ENCODE assay signal across 2 cellular contexts in the genomic region with DNA sequence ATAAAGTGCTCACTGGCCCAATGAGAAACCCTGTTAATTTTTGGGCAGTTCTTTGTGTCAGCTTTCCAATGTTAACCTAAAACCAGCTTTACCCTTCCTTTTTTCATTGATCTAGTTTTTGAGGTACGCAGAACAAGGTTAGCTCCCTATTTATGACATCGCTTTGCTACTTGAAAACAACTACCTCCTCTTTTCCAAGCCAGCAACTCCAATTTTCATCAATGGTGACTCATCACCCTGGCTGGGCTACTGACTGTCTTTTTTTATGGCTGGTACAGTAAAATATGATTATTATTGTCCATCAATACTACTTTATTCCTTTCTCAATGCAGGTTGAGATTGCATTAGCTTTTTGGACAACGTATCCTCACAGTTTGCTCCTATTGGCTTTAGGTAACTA.
TF ChIP-seq lines count a peak whose summit lies in the region.

No MANE protein-coding gene starts in this region.

TF ChIP-seq in HepG2, 621 proteins besides CTCF, POLR2A, EP300 and RAD21:
- TF ChIP-seq ERF (CRISPR knock-in tag; IDR thresholded peaks at IDR 0.05) (no peak), KDM1A (CRISPR knock-in tag; IDR thresholded peaks at IDR 0.05) (no peak), CREB1 (IDR thresholded peaks at IDR 0.05) (0 out of 2 replicates have a peak, but pooled peaks have one; percentile 36), CREB1 (CRISPR knock-in tag; IDR thresholded peaks at IDR 0.05) (no peak)

TF ChIP-seq in SK-N-SH treated with all-trans-retinoic acid at 6 μM for 48 hours, 23 proteins besides CTCF, POLR2A, EP300 and RAD21:
- TF ChIP-seq TCF4 (CRISPR knock-in tag; IDR thresholded peaks at IDR 0.05; ENCODE audit: borderline replicate concordance) (no peak), ZFP3 (CRISPR knock-in tag; IDR thresholded peaks at IDR 0.05) (no peak)
